15 cellular contexts compared by ENCODE assay signal in the genomic region with DNA sequence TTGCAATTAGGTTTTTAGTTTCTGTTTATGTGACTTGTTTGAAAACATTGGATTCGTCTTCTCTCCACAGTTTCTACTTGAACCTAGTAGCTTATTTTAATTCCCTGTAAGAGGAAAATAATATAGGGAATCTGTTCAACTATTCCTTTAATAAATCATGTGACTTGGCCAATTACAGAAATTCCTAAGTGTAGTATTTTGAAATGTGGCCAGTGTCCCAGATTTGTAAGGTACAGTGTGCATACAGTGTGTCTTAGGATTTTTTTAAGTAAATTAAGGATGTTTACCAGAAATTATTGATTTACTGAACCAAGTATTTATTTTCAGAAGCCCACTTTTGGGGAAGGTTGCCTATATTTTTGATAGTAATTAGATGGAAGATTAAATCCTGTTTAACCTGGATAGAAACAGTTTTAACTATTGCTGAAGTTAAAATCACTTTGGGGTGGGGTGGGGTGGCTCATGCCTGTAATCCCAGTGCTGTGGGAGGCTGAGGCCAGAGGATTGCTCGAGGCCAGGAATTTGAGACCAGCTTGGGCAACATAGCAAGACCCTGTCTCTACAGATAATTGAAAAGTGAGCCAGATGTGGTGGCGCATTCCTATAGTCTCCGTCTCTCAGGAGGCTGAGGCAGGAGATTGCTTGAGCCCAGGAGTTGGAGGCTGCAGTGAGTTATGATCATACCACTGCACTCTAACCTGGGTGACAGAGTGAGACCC. TPM values are rescaled to one million over a fixed set of nuclear protein-coding genes. Genes with fewer than 3 reads are reported as not detected.
A peak's percentile ranks its signal among the peaks of the same experiment; 100 is the strongest.
DNase-seq lines count a peak whose midpoint lies in the region; ATAC-seq and TF ChIP-seq lines count a peak whose summit lies in the region.
"Had no signal": no experiment of that assay in that cellular context is flagged by ENCODE, and none has a peak within 500 bp of the region (broad histone marks: within the 10 kb centered on the region; RNA-seq: fewer than 3 reads in every experiment).

No MANE protein-coding gene starts in this region.

- POLR2A ChIA-PET in WTC11 (lab: Charles Lee), result no interaction called here

- H3K36me3 Mint-ChIP-seq in natural killer cell (peaks cover 29% of the 10 kb centered on the region), WTC11 (peaks cover 86% of the 10 kb centered on the region)
- H3K36me3 Mint-ChIP-seq in natural killer cell treated with Interleukin-12 subunit alpha and Interleukin-12 subunit beta and Interleukin-15 and Interleukin-18, amount 100 ng/mL, for 72 hours, result peaks cover 43% of the 10 kb centered on the region

- CTCF ChIA-PET in WTC11 (lab: Charles Lee), result no interaction called here

- intact Hi-C loops in natural killer cell (cut with micrococcal nuclease), result no loop called here

- H3K4me3 ChIP-seq in fibroblast of villous mesenchyme (ENCODE audit: low read depth, low read length), result no peak overlapping the region

- no peak overlapping the region for H3K4me3 Mint-ChIP-seq in natural killer cell
- H3K4me3 Mint-ChIP-seq in natural killer cell treated with Interleukin-12 subunit alpha and Interleukin-12 subunit beta and Interleukin-15 and Interleukin-18, amount 100 ng/mL, for 72 hours, result no peak overlapping the region
- no peak overlapping the region for H3K4me3 Mint-ChIP-seq in WTC11

- no peaks in the 10 kb centered on the region for H3K9me3 Mint-ChIP-seq in natural killer cell
- H3K9me3 Mint-ChIP-seq in natural killer cell treated with Interleukin-12 subunit alpha and Interleukin-12 subunit beta and Interleukin-15 and Interleukin-18, amount 100 ng/mL, for 72 hours, result no peaks in the 10 kb centered on the region
- H3K9me3 Mint-ChIP-seq in WTC11, result no peaks in the 10 kb centered on the region

- TF ChIP-seq CTCF in natural killer cell (IDR thresholded peaks at IDR 0.05), result no peak
- TF ChIP-seq CTCF in WTC11 (IDR thresholded peaks at IDR 0.05), result no peak
- TF ChIP-seq CTCF in fibroblast of villous mesenchyme (IDR thresholded peaks at IDR 0.05; ENCODE audit: insufficient read depth, low read depth, low read length), result no peak

- DNase-seq in natural killer cell, result no peak
- no peak for DNase-seq in natural killer cell treated with Interleukin-12 subunit alpha and Interleukin-12 subunit beta and Interleukin-15 and Interleukin-18, amount 100 ng/mL, for 72 hours (ENCODE audit: low spot score)
- no peak for DNase-seq in WTC11 (ENCODE audit: low spot score)
- DNase-seq in fibroblast of villous mesenchyme (ENCODE audit: low read depth), result peak; percentile 24
- no peak for DNase-seq in stimulated activated CD4-positive, alpha-beta T cell treated with anti-CD3 and anti-CD28 coated beads, Interleukin-15, amount 100 ng/mL, for 24 hours
- no peak for DNase-seq in activated naive CD4-positive, alpha-beta T cell treated with Interleukin-2 at 50 U/mL for 16 hours
- DNase-seq: ACHN; DMS 273 treated with DMSO at 0.1 percent for 48 hours; MM.1S; NCI-H1105; NCI-H1694 treated with DMSO at 0.1 percent for 48 hours; NCI-H69; NK-92 treated with Interleukin-12 subunit alpha and Interleukin-12 subunit beta, amount 100 ng/mL, for 24 hours; OCI-M1 had no signal

- H3K27ac Mint-ChIP-seq in natural killer cell (peak overlapping the region; percentile 11 to 17), WTC11 (no peak overlapping the region)
- no peak overlapping the region for H3K27ac Mint-ChIP-seq in natural killer cell treated with Interleukin-12 subunit alpha and Interleukin-12 subunit beta and Interleukin-15 and Interleukin-18, amount 100 ng/mL, for 72 hours

- ATAC-seq in natural killer cell (no peak), WTC11 (no peak), HG03432 (IDR thresholded peaks at IDR 0.05; ENCODE audit: unreplicated experiment) (no peak)
- ATAC-seq in natural killer cell treated with Interleukin-12 subunit alpha and Interleukin-12 subunit beta and Interleukin-15 and Interleukin-18, amount 100 ng/mL, for 72 hours, result no peak

- H3K27me3 Mint-ChIP-seq in natural killer cell (ENCODE audit: low read depth in 2 of 2), result no peaks in the 10 kb centered on the region
- no peaks in the 10 kb centered on the region for H3K27me3 Mint-ChIP-seq in natural killer cell treated with Interleukin-12 subunit alpha and Interleukin-12 subunit beta and Interleukin-15 and Interleukin-18, amount 100 ng/mL, for 72 hours
- no peaks in the 10 kb centered on the region for H3K27me3 Mint-ChIP-seq in WTC11 (ENCODE audit: low read depth)

- H3K4me1 Mint-ChIP-seq in natural killer cell, result peaks cover 6 to 26% of the 10 kb centered on the region in 2 donors
- peaks cover 11 to 18% of the 10 kb centered on the region in 2 donors for H3K4me1 Mint-ChIP-seq in natural killer cell treated with Interleukin-12 subunit alpha and Interleukin-12 subunit beta and Interleukin-15 and Interleukin-18, amount 100 ng/mL, for 72 hours (ENCODE audit: low read depth in 2 of 2)
- H3K4me1 Mint-ChIP-seq in WTC11, result peaks cover 16% of the 10 kb centered on the region

TF ChIP-seq in WTC11, 78 proteins besides CTCF, POLR2A, EP300 and RAD21:
- TF ChIP-seq, protein P1, sequence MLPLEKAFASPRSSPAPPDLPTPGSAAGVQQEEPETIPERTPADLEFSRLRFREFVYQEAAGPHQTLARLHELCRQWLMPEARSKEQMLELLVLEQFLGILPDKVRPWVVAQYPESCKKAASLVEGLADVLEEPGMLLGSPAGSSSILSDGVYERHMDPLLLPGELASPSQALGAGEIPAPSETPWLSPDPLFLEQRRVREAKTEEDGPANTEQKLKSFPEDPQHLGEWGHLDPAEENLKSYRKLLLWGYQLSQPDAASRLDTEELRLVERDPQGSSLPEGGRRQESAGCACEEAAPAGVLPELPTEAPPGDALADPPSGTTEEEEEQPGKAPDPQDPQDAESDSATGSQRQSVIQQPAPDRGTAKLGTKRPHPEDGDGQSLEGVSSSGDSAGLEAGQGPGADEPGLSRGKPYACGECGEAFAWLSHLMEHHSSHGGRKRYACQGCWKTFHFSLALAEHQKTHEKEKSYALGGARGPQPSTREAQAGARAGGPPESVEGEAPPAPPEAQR (CRISPR knock-in tag; IDR thresholded peaks at IDR 0.05), result no peak
- TF ChIP-seq ZNF121 (CRISPR knock-in tag; IDR thresholded peaks at IDR 0.05) (peak; percentile 74), FOXJ3 (CRISPR knock-in tag; IDR thresholded peaks at IDR 0.05; ENCODE audit: borderline replicate concordance) (no peak), MXD4 (CRISPR knock-in tag; IDR thresholded peaks at IDR 0.05; ENCODE audit: borderline replicate concordance) (no peak), HMGA2 (CRISPR knock-in tag; IDR thresholded peaks at IDR 0.05) (no peak), CREB1 (CRISPR knock-in tag; IDR thresholded peaks at IDR 0.05) (no peak)
- TF ChIP-seq, protein P2, sequence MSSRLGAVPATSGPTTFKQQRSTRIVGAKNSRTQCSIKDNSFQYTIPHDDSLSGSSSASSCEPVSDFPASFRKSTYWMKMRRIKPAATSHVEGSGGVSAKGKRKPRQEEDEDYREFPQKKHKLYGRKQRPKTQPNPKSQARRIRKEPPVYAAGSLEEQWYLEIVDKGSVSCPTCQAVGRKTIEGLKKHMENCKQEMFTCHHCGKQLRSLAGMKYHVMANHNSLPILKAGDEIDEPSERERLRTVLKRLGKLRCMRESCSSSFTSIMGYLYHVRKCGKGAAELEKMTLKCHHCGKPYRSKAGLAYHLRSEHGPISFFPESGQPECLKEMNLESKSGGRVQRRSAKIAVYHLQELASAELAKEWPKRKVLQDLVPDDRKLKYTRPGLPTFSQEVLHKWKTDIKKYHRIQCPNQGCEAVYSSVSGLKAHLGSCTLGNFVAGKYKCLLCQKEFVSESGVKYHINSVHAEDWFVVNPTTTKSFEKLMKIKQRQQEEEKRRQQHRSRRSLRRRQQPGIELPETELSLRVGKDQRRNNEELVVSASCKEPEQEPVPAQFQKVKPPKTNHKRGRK (CRISPR knock-in tag; IDR thresholded peaks at IDR 0.05; ENCODE audit: borderline replicate concordance), result no peak

RNA-seq across cellular contexts. Expression of a gene that starts 36.9 kb away (rescaled TPM):
- total RNA-seq in natural killer cell, result 100 to 1,000 TPM in 2 of 3 donors, 10 to 100 TPM in 1; 94.9 to 127 (median 121) TPM
- 100 to 1,000 TPM; 237 to 290 TPM for total RNA-seq in natural killer cell treated with Interleukin-12 subunit alpha and Interleukin-12 subunit beta and Interleukin-15 and Interleukin-18, amount 100 ng/mL, for 72 hours
- 396 to 413 TPM (median 400 TPM) in 3 replicates for total RNA-seq in WTC11 (2021)
- total RNA-seq in fibroblast of villous mesenchyme, result 146 and 244 TPM in 2 replicates

RNA-seq across cellular contexts. Expression of a gene that starts 50.2 kb away (rescaled TPM):
- total RNA-seq in natural killer cell, result 10 to 100 TPM; 41.5 to 46.4 (median 46.2) TPM
- 10 to 100 TPM; 60.0 to 84.9 TPM for total RNA-seq in natural killer cell treated with Interleukin-12 subunit alpha and Interleukin-12 subunit beta and Interleukin-15 and Interleukin-18, amount 100 ng/mL, for 72 hours
- 76.4 to 79.3 TPM (median 77.4 TPM) in 3 replicates for total RNA-seq in WTC11 (2021)
- 44.9 and 59.6 TPM in 2 replicates for total RNA-seq in fibroblast of villous mesenchyme

Comparison
In these comparisons a context has a peak if more than half of its experiments do, and no peak if none do; other contexts are left out.
1. H3K27ac Mint-ChIP-seq: peak in natural killer cell (2 of 2); none in natural killer cell treated with Interleukin-12 subunit alpha and Interleukin-12 subunit beta and Interleukin-15 and Interleukin-18, amount 100 ng/mL, for 72 hours (0 of 2) and WTC11 (single experiment).